ENCODE assay signal across 17 cellular contexts in the genomic region with DNA sequence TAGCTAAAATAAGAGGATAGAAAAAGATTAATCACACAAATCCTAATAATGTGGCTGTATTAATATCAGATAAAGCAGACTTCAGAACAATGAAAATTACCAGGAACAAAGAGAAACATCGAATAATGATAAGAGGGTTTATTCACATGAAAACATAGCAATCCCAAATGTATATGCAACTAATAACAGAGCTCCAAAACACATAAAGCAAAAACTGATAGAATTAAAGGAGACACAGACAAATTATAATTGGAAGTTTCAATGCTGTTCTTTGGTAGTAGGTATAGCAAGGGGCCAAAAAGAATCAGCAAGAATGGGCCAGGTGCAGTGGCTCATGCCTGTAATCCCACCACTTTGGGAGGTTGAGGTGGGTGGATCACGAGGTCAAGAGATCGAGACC. TPM values are rescaled to one million over a fixed set of nuclear protein-coding genes. Genes with fewer than 3 reads are reported as not detected.
A peak's percentile ranks its signal among the peaks of the same experiment; 100 is the strongest.
DNase-seq lines count a peak whose midpoint lies in the region; ATAC-seq and TF ChIP-seq lines count a peak whose summit lies in the region.
"Had no signal": no experiment of that assay in that cellular context is flagged by ENCODE, and none has a peak within 500 bp of the region (broad histone marks: within the 10 kb centered on the region; RNA-seq: fewer than 3 reads in every experiment).

No MANE protein-coding gene starts in this region.

- no peak overlapping the region for H3K4me3 Mint-ChIP-seq in MCF 10A (ENCODE audit: unreplicated experiment)
- no peak overlapping the region for H3K4me3 Mint-ChIP-seq in activated CD8-positive, alpha-beta T cell treated with anti-CD3 and anti-CD28 coated beads, Interleukin-2, amount 10 ng/mL, durations not matched to agents 7 days and 5 days
- H3K4me3 Mint-ChIP-seq: B cell; CD4-positive, CD25-positive, alpha-beta regulatory T cell; CD8-positive, alpha-beta T cell had no signal

- DNase-seq in MCF 10A (ENCODE audit: unreplicated experiment) (no peak), mammary epithelial cell (no peak), mesenteric fat pad (ENCODE audit: low spot score) (peak; percentile 1), transverse colon (no peak)
- DNase-seq in activated CD8-positive, alpha-beta memory T cell treated with anti-CD3 and anti-CD28 coated beads for 24 hours = no peak
- no peak for DNase-seq in activated CD8-positive, alpha-beta T cell treated with anti-CD3 and anti-CD28 coated beads, Interleukin-2, amount 10 ng/mL, durations not matched to agents 7 days and 5 days
- DNase-seq: Caco-2; CD4-positive, CD25-positive, alpha-beta regulatory T cell; CD8-positive, alpha-beta T cell; DMS153; DND-41; GOT3 had no signal

- TF ChIP-seq POLR2A in transverse colon (IDR thresholded peaks at IDR 0.05) = no peak

- H3K36me3 ChIP-seq in mammary epithelial cell (ENCODE audit: insufficient read depth, low read length) (peaks cover 5% of the 10 kb centered on the region), transverse colon (no peaks in the 10 kb centered on the region)
- H3K36me3 ChIP-seq: HAP-1 had no signal

- H3K27me3 Mint-ChIP-seq in MCF 10A (ENCODE audit: insufficient read depth, unreplicated experiment) = no peaks in the 10 kb centered on the region
- H3K27me3 Mint-ChIP-seq in activated CD8-positive, alpha-beta T cell treated with anti-CD3 and anti-CD28 coated beads, Interleukin-2, amount 10 ng/mL, durations not matched to agents 7 days and 5 days (ENCODE audit: low read depth) = no peaks in the 10 kb centered on the region
- H3K27me3 Mint-ChIP-seq: B cell; CD4-positive, CD25-positive, alpha-beta regulatory T cell had no signal

- H3K4me3 ChIP-seq in mammary epithelial cell (replicated peaks in 1 of 3; ENCODE audit: insufficient read depth in 1 of 3, low read depth in 2 of 3, low read length in 3 of 3) = no peak overlapping the region
- H3K4me3 ChIP-seq in transverse colon = no peak overlapping the region
- H3K4me3 ChIP-seq: BLaER1, HAP-1 had no signal

- H3K4me1 ChIP-seq in mammary epithelial cell (ENCODE audit: insufficient read depth, low read length) (no peaks in the 10 kb centered on the region), transverse colon (peaks cover 11 to 50% (median 39%) of the 10 kb centered on the region in 4 donors)
- H3K4me1 ChIP-seq: Caco-2, HAP-1 had no signal

- H3K4me1 Mint-ChIP-seq in MCF 10A (ENCODE audit: insufficient read depth, unreplicated experiment) = no peaks in the 10 kb centered on the region
- H3K4me1 Mint-ChIP-seq in activated CD8-positive, alpha-beta T cell treated with anti-CD3 and anti-CD28 coated beads, Interleukin-2, amount 10 ng/mL, durations not matched to agents 7 days and 5 days (ENCODE audit: low read depth) = no peaks in the 10 kb centered on the region
- H3K4me1 Mint-ChIP-seq: B cell had no signal

- H3K9me3 Mint-ChIP-seq in MCF 10A (ENCODE audit: unreplicated experiment) = peaks cover 12% of the 10 kb centered on the region
- peaks cover 16% of the 10 kb centered on the region for H3K9me3 Mint-ChIP-seq in activated CD8-positive, alpha-beta T cell treated with anti-CD3 and anti-CD28 coated beads, Interleukin-2, amount 10 ng/mL, durations not matched to agents 7 days and 5 days (ENCODE audit: insufficient read depth)

- no peaks in the 10 kb centered on the region for H3K27me3 ChIP-seq in mammary epithelial cell (ENCODE audit: insufficient read depth, low read length)
- H3K27me3 ChIP-seq in transverse colon = no peaks in the 10 kb centered on the region
- H3K27me3 ChIP-seq: BLaER1 had no signal

- H3K4me2 ChIP-seq in mammary epithelial cell (ENCODE audit: insufficient read depth, low read depth, low read length) = no peak overlapping the region
- H3K4me2 ChIP-seq: BLaER1 had no signal

- H3K27ac ChIP-seq in mammary epithelial cell (ENCODE audit: insufficient read depth, low read depth, low read length) (no peak overlapping the region), transverse colon (peak overlapping the region in 3 of 4 donors; percentile 78 to 83 (median 81))
- H3K27ac ChIP-seq: 22Rv1, BLaER1, C4-2B had no signal

- peak overlapping the region; percentile 27 for H3K27ac Mint-ChIP-seq in MCF 10A (ENCODE audit: low read depth, unreplicated experiment)
- H3K27ac Mint-ChIP-seq in activated CD8-positive, alpha-beta T cell treated with anti-CD3 and anti-CD28 coated beads, Interleukin-2, amount 10 ng/mL, durations not matched to agents 7 days and 5 days = no peak overlapping the region
- H3K27ac Mint-ChIP-seq: B cell; CD4-positive, CD25-positive, alpha-beta regulatory T cell; CD8-positive, alpha-beta T cell had no signal

- H3K79me2 ChIP-seq in mammary epithelial cell (ENCODE audit: insufficient read depth, low read length) = no peaks in the 10 kb centered on the region

- TF ChIP-seq CTCF in MCF 10A (IDR thresholded peaks at IDR 0.05; ENCODE audit: unreplicated experiment) (no peak), mammary epithelial cell (conservative IDR thresholded peaks at IDR 0.05 in 1 of 2, IDR thresholded peaks at IDR 0.05 in 1 of 2; ENCODE audit: extremely low read depth in 1 of 2, insufficient read depth in 1 of 2, low read depth in 1 of 2, low read length in 2 of 2) (no peak), transverse colon (IDR thresholded peaks at IDR 0.05) (no peak)

- BruUV-seq in MCF 10A (replicated peaks; lab: Mats Ljungman, UMichigan) (no TSS peak), mammary epithelial cell (replicated peaks; lab: Mats Ljungman, UMichigan) (no TSS peak)

- dilution Hi-C loops in mammary epithelial cell (cut with HindIII; ENCODE audit: low sequenced_read_pairs) = loop anchor here (5.0 kb wide), 1 partner anchor 51 kb away; no protein-coding TSS in a partner anchor

- H3K36me3 Mint-ChIP-seq in MCF 10A (ENCODE audit: insufficient read depth, unreplicated experiment) = peaks cover 21% of the 10 kb centered on the region
- peaks cover 42% of the 10 kb centered on the region for H3K36me3 Mint-ChIP-seq in activated CD8-positive, alpha-beta T cell treated with anti-CD3 and anti-CD28 coated beads, Interleukin-2, amount 10 ng/mL, durations not matched to agents 7 days and 5 days (ENCODE audit: low read depth)

- intact Hi-C loops in MCF 10A (cut with micrococcal nuclease) (no loop called here), mammary epithelial cell (cut with micrococcal nuclease) (no loop called here), transverse colon (cut with DNase I; ENCODE audit: low total_unique reads) (no loop called here)

- 96% methylated on average over 2 of the region's 3 CpGs for WGBS in mammary epithelial cell (ENCODE audit: low coverage, missing lambda C conversion rate)
- 95 to 98% methylated on average over 3 of the region's 3 CpGs for WGBS in transverse colon (ENCODE audit: low coverage in 1 of 2), 2 donors

- in situ Hi-C loops in mammary epithelial cell (cut with MboI; ENCODE audit: low sequenced_read_pairs in 2 of 2) = no loop called here
- in situ Hi-C loops in transverse colon (cut with MboI; ENCODE audit: low pct_ligation_motif_present in 1 of 4, low pct_unique_long_range_greater_than_20kb in 1 of 4, low sequenced_read_pairs in 3 of 4) = no loop called here

- ATAC-seq in activated CD8-positive, alpha-beta T cell treated with anti-CD3 and anti-CD28 coated beads, Interleukin-2, amount 10 ng/mL, durations not matched to agents 7 days and 5 days = no peak
- ATAC-seq: CD8-positive, alpha-beta T cell had no signal

- H3K9ac ChIP-seq in mammary epithelial cell (ENCODE audit: insufficient read depth, low read length) = no peak overlapping the region
- H3K9ac ChIP-seq: BLaER1 had no signal

- TF ChIP-seq EP300 in transverse colon (IDR thresholded peaks at IDR 0.05; ENCODE audit: low read depth) = no peak

- POLR2A ChIA-PET in MCF 10A (lab: Yijun Ruan, JAX) = interaction anchor here (1.2 kb wide), 1 partner anchor 185 kb away, joined by 3 read pairs; no protein-coding TSS in a partner anchor
- POLR2A ChIA-PET in activated CD8-positive, alpha-beta T cell treated with anti-CD3 and anti-CD28 coated beads, Interleukin-2, amount 10 ng/mL, durations not matched to agents 7 days and 5 days (lab: Charles Lee) = no interaction called here

- CTCF ChIA-PET in MCF 10A (lab: Yijun Ruan, JAX) (interaction anchor here (0.7 kb wide), 1 partner anchor 177 kb away, joined by 3 read pairs; no protein-coding TSS in a partner anchor), mammary epithelial cell (lab: Charles Lee; ENCODE audit: low non-redundant PET) (no interaction called here)
- CTCF ChIA-PET in activated CD8-positive, alpha-beta T cell treated with anti-CD3 and anti-CD28 coated beads, Interleukin-2, amount 10 ng/mL, durations not matched to agents 7 days and 5 days (lab: Charles Lee) = no interaction called here

- H3K9me3 ChIP-seq in mammary epithelial cell (replicated peaks; ENCODE audit: insufficient read depth, low read length) (peaks cover 2% of the 10 kb centered on the region), transverse colon (peaks cover 4 to 7% of the 10 kb centered on the region in 2 donors)
- H3K9me3 ChIP-seq: Caco-2, HAP-1 had no signal

- H4K20me1 ChIP-seq in mammary epithelial cell (ENCODE audit: insufficient read depth, low read length) = no peaks in the 10 kb centered on the region
- H4K20me1 ChIP-seq: BLaER1 had no signal

- no peak overlapping the region for H2AFZ ChIP-seq in mammary epithelial cell (ENCODE audit: low read depth, low read length)

RNA-seq across cellular contexts. Expression of gene DNAAF5, which starts 23.4 kb away (rescaled TPM):
- total RNA-seq in MCF 10A (2022) (35.6 and 37.6 TPM in 2 replicates), mammary epithelial cell (10 to 100 TPM; 27.8 to 34.0 TPM), mesenteric fat pad (20.4 TPM), transverse colon (10 to 100 TPM; 20.5 to 97.3 (median 34.6) TPM)
- 52.4 TPM for polyA plus RNA-seq in mammary epithelial cell
- polyA minus RNA-seq in mammary epithelial cell = 64.4 TPM
- total RNA-seq in activated CD8-positive, alpha-beta T cell treated with anti-CD3 and anti-CD28 coated beads, Interleukin-2, amount 10 ng/mL, durations not matched to agents 7 days and 5 days = 10 to 100 TPM; 25.5 to 27.0 TPM

RNA-seq across cellular contexts. Expression of gene PRKAR1B, which starts 24.0 kb away (rescaled TPM):
- total RNA-seq in MCF 10A (2022) (25.4 and 31.5 TPM in 2 replicates), mammary epithelial cell (10 to 100 TPM; 24.3 to 34.5 TPM), mesenteric fat pad (11.7 TPM), transverse colon (10 to 100 TPM; 15.7 to 53.9 (median 16.9) TPM)
- polyA plus RNA-seq in mammary epithelial cell = 31.9 TPM
- 39.9 TPM for polyA minus RNA-seq in mammary epithelial cell
- total RNA-seq in activated CD8-positive, alpha-beta T cell treated with anti-CD3 and anti-CD28 coated beads, Interleukin-2, amount 10 ng/mL, durations not matched to agents 7 days and 5 days = 10 to 100 TPM; 56.5 to 58.2 TPM
